In genomic region chr3:9915252-9916141, GRCh38 we compare ENCODE assay signal across 9 cellular contexts. TPM values are rescaled to one million over a fixed set of nuclear protein-coding genes. Genes with fewer than 3 reads are reported as not detected.
A peak's percentile ranks its signal among the peaks of the same experiment; 100 is the strongest.
DNase-seq lines count a peak whose midpoint lies in the region; ATAC-seq, FAIRE-seq and TF ChIP-seq lines count a peak whose summit lies in the region.
"Had no signal": no experiment of that assay in that cellular context is flagged by ENCODE, and none has a peak within 500 bp of the region (broad histone marks: within the 10 kb centered on the region; RNA-seq: fewer than 3 reads in every experiment).

No MANE protein-coding gene starts in this region.

- H3K79me2 ChIP-seq in keratinocyte (ENCODE audit: control insufficient read depth, insufficient read depth, low read length): no peaks in the 10 kb centered on the region

- H3K9ac ChIP-seq in keratinocyte (ENCODE audit: control insufficient read depth, extremely low read depth, insufficient read depth, low read length): peak overlapping the region; percentile 9

- FAIRE-seq in keratinocyte (lab: Jason Lieb, UNC): no peak

- 0 to 4% (median 1%) methylated on average over 12 to 99 of the region's 99 CpGs for WGBS in spleen, 5 donors

- no peaks in the 10 kb centered on the region for H3K27me3 ChIP-seq in keratinocyte (ENCODE audit: control insufficient read depth, extremely low read depth, insufficient read depth, low read length)
- H3K27me3 ChIP-seq in spleen (replicated peaks in 1 of 7): peaks cover 0 to 22% (median 0%) of the 10 kb centered on the region in 7 donors

- H3K36me3 Mint-ChIP-seq in central memory CD8-positive, alpha-beta T cell (ENCODE audit: insufficient read depth): peaks cover 2% of the 10 kb centered on the region

- DNase-seq in DMS79 treated with DMSO at 0.1 percent for 48 hours (lab: John Stamatoyannopoulos, UW): peak; percentile 19
- DNase-seq in RWPE1 (ENCODE audit: low spot score): no peak
- no peak for DNase-seq in central memory CD8-positive, alpha-beta T cell (ENCODE audit: low spot score in 2 of 2)
- no peak for DNase-seq in keratinocyte (ENCODE audit: low read depth, low spot score)
- peak; percentile 89 for DNase-seq in spleen
- DNase-seq in KG1 (lab: John Stamatoyannopoulos, UW): no peak

- TF ChIP-seq POLR2A in spleen (IDR thresholded peaks at IDR 0.05): no peak

- no peaks in the 10 kb centered on the region for H3K9me3 Mint-ChIP-seq in central memory CD8-positive, alpha-beta T cell

- no peak for TF ChIP-seq CTCF in RWPE1 (conservative IDR thresholded peaks at IDR 0.05; ENCODE audit: low read depth)
- peak in 1 of 3 experiments; percentile 13 for TF ChIP-seq CTCF in keratinocyte (optimal IDR thresholded peaks at IDR 0.05 in 1 of 3, IDR thresholded peaks at IDR 0.05 in 1 of 3, conservative IDR thresholded peaks at IDR 0.05 in 1 of 3; ENCODE audit: extremely low read depth in 1 of 3, insufficient read depth in 2 of 3, low read length in 3 of 3)
- peak in 5 of 11 experiments; percentile 21 to 50 (median 38) for TF ChIP-seq CTCF in spleen (IDR thresholded peaks at IDR 0.05 in 8 of 11, conservative IDR thresholded peaks at IDR 0.05 in 3 of 11)

- CTCF ChIA-PET in RWPE1 (lab: Yijun Ruan, JAX): no interaction called here

- POLR2A ChIA-PET in RWPE1 (lab: Yijun Ruan, JAX; ENCODE audit: low non-redundant PET): no interaction called here

- H3K4me3 Mint-ChIP-seq in central memory CD8-positive, alpha-beta T cell: peak overlapping the region; percentile 66

- dilution Hi-C loops in keratinocyte (cut with MboI; ENCODE audit: extremely low pct_ligation_motif_present, low sequenced_read_pairs): no loop called here

- H3K4me1 Mint-ChIP-seq in central memory CD8-positive, alpha-beta T cell: peaks cover 6% of the 10 kb centered on the region

- peak overlapping the region; percentile 91 for H3K27ac ChIP-seq in RWPE1
- no peak overlapping the region for H3K27ac ChIP-seq in keratinocyte (ENCODE audit: control insufficient read depth, insufficient read depth, low read length)
- peak overlapping the region; percentile 53 to 86 (median 80) for H3K27ac ChIP-seq in spleen

- peak overlapping the region; percentile 53 for H3K4me2 ChIP-seq in keratinocyte (ENCODE audit: control insufficient read depth, extremely low read depth, insufficient read depth, low read depth, low read length)

- H3K9me3 ChIP-seq in keratinocyte (ENCODE audit: control insufficient read depth, low read depth, low read length) (no peaks in the 10 kb centered on the region), spleen (no peaks in the 10 kb centered on the region)

- intact Hi-C loops in spleen (cut with DNase I; ENCODE audit: low total_unique reads): no loop called here

- ATAC-seq in HG02588 (IDR thresholded peaks at IDR 0.05; ENCODE audit: unreplicated experiment) (peak; percentile 51), HG03175 (IDR thresholded peaks at IDR 0.05; ENCODE audit: unreplicated experiment) (no peak)
- peak; percentile 21 for ATAC-seq in central memory CD8-positive, alpha-beta T cell (replicated peaks; ENCODE audit: extremely low read depth, poor library complexity, severe bottlenecking)

- peaks cover 43% of the 10 kb centered on the region for H3K4me1 ChIP-seq in keratinocyte (ENCODE audit: control insufficient read depth, extremely low read depth, insufficient read depth, low read length)
- H3K4me1 ChIP-seq in spleen: peaks cover 10 to 62% (median 38%) of the 10 kb centered on the region in 6 donors

- H3K4me3 ChIP-seq in keratinocyte (ENCODE audit: control insufficient read depth in 2 of 3, extremely low read depth in 1 of 3, insufficient read depth in 2 of 3, low read depth in 1 of 3, low read length in 3 of 3) (peak overlapping the region in 1 of 3 experiments; percentile 47), spleen (peak overlapping the region; percentile 47 to 84 (median 56))

- no peaks in the 10 kb centered on the region for H4K20me1 ChIP-seq in keratinocyte (ENCODE audit: control insufficient read depth, extremely low read depth, insufficient read depth, low read length)

- H3K27me3 Mint-ChIP-seq in central memory CD8-positive, alpha-beta T cell: peaks cover 9% of the 10 kb centered on the region

- H3K36me3 ChIP-seq in keratinocyte (ENCODE audit: control insufficient read depth in 2 of 2, extremely low read depth in 1 of 2, insufficient read depth in 2 of 2, low read length in 2 of 2) (peaks cover 10 to 11% of the 10 kb centered on the region in 2 experiments), spleen (peaks cover 0 to 4% (median 0%) of the 10 kb centered on the region in 6 donors)

- H2AFZ ChIP-seq in keratinocyte (ENCODE audit: control insufficient read depth, low read length): no peak overlapping the region

- H3K9me1 ChIP-seq in keratinocyte (ENCODE audit: control insufficient read depth, extremely low read depth, insufficient read depth, low read length): no peaks in the 10 kb centered on the region

- H3K27ac Mint-ChIP-seq in central memory CD8-positive, alpha-beta T cell (ENCODE audit: low read depth): no peak overlapping the region

RNA-seq across cellular contexts. Expression of gene IL17RC, which starts 1.4 kb away (rescaled TPM):
- polyA plus RNA-seq in keratinocyte: 6.3 to 12.7 TPM (median 7.4 TPM) in 3 replicates
- polyA plus RNA-seq in keratinocyte (2011; ENCODE audit: low read depth): 11.4 TPM
- 5.2 and 8.5 TPM in 2 replicates for polyA plus RNA-seq in keratinocyte (2011; cell fraction: cytosol; rRNA removed)
- 15.8 and 17.6 TPM in 2 replicates for polyA plus RNA-seq in keratinocyte (2011; cell fraction: nucleus; rRNA removed)
- polyA plus RNA-seq in keratinocyte (2012; ENCODE audit: low replicate concordance): 8.2 and 17.4 TPM in 2 replicates
- polyA minus RNA-seq in keratinocyte: 14.8 to 17.4 TPM (median 15.8 TPM) in 3 replicates
- polyA minus RNA-seq in keratinocyte (2011; cell fraction: cytosol; rRNA and poly(A)+ RNA removed): 18.6 TPM
- polyA minus RNA-seq in keratinocyte (2011; cell fraction: nucleus; rRNA and poly(A)+ RNA removed): 7.2 and 8.9 TPM in 2 replicates
- total RNA-seq in spleen: 10 to 100 TPM; 10.7 to 24.1 (median 19.7) TPM
- 10 to 100 TPM in 2 of 3 donors, 1 to 10 TPM in 1; 6.6 to 24.6 (median 12.6) TPM for polyA plus RNA-seq in spleen

RNA-seq across cellular contexts. Expression of gene IL17RE, which starts 12.8 kb away (rescaled TPM):
- polyA plus RNA-seq in keratinocyte (10.7 to 24.4 TPM (median 16.0 TPM) in 3 replicates), spleen (1 to 10 TPM in 1 of 3 donors, under 1 TPM in 2; 0.57 to 1.7 (median 0.64) TPM)
- polyA plus RNA-seq in keratinocyte (2011; ENCODE audit: low read depth): 3.9 TPM
- 4.9 and 5.0 TPM in 2 replicates for polyA plus RNA-seq in keratinocyte (2011; cell fraction: cytosol; rRNA removed)
- polyA plus RNA-seq in keratinocyte (2011; cell fraction: nucleus; rRNA removed): 33.2 and 37.8 TPM in 2 replicates
- polyA plus RNA-seq in keratinocyte (2012; ENCODE audit: low replicate concordance): 7.2 and 14.9 TPM in 2 replicates
- polyA minus RNA-seq in keratinocyte: 9.0 to 18.6 TPM (median 15.5 TPM) in 3 replicates
- polyA minus RNA-seq in keratinocyte (2011; cell fraction: cytosol; rRNA and poly(A)+ RNA removed): 5.4 TPM
- 10.0 and 16.3 TPM in 2 replicates for polyA minus RNA-seq in keratinocyte (2011; cell fraction: nucleus; rRNA and poly(A)+ RNA removed)
- total RNA-seq in spleen: 1 to 10 TPM; 1.0 to 5.1 (median 1.9) TPM

RNA-seq across cellular contexts. Expression of gene CRELD1, which starts 18.1 kb away (rescaled TPM):
- 11.2 to 19.2 TPM (median 17.1 TPM) in 3 replicates for polyA plus RNA-seq in keratinocyte
- 19.6 TPM for polyA plus RNA-seq in keratinocyte (2011; ENCODE audit: low read depth)
- 5.9 and 10.4 TPM in 2 replicates for polyA plus RNA-seq in keratinocyte (2011; cell fraction: cytosol; rRNA removed)
- 38.5 and 42.9 TPM in 2 replicates for polyA plus RNA-seq in keratinocyte (2011; cell fraction: nucleus; rRNA removed)
- polyA plus RNA-seq in keratinocyte (2012; ENCODE audit: low replicate concordance): 13.6 and 30.7 TPM in 2 replicates
- 6.8 to 29.0 TPM (median 8.4 TPM) in 3 replicates for polyA minus RNA-seq in keratinocyte
- 11.7 TPM for polyA minus RNA-seq in keratinocyte (2011; cell fraction: cytosol; rRNA and poly(A)+ RNA removed)
- polyA minus RNA-seq in keratinocyte (2011; cell fraction: nucleus; rRNA and poly(A)+ RNA removed): 7.0 and 11.8 TPM in 2 replicates
- total RNA-seq in spleen: 10 to 100 TPM; 17.7 to 40.3 (median 31.4) TPM
- 10 to 100 TPM; 20.6 to 40.9 (median 21.9) TPM for polyA plus RNA-seq in spleen

RNA-seq across cellular contexts. Expression of gene JAGN1, which starts 25.1 kb away (rescaled TPM):
- polyA plus RNA-seq in keratinocyte: 45.1 to 61.1 TPM (median 48.0 TPM) in 3 replicates
- polyA plus RNA-seq in keratinocyte (2011; ENCODE audit: low read depth): 3.1 TPM
- polyA plus RNA-seq in keratinocyte (2011; cell fraction: cytosol; rRNA removed): 34.2 and 48.7 TPM in 2 replicates
- 28.5 and 29.3 TPM in 2 replicates for polyA plus RNA-seq in keratinocyte (2011; cell fraction: nucleus; rRNA removed)
- 29.2 and 39.8 TPM in 2 replicates for polyA plus RNA-seq in keratinocyte (2012; ENCODE audit: low replicate concordance)
- polyA minus RNA-seq in keratinocyte: 40.4 to 53.0 TPM (median 46.5 TPM) in 3 replicates
- 26.5 TPM for polyA minus RNA-seq in keratinocyte (2011; cell fraction: cytosol; rRNA and poly(A)+ RNA removed)
- 8.2 and 16.0 TPM in 2 replicates for polyA minus RNA-seq in keratinocyte (2011; cell fraction: nucleus; rRNA and poly(A)+ RNA removed)
- total RNA-seq in spleen: 10 to 100 TPM; 17.1 to 41.3 (median 23.6) TPM
- 10 to 100 TPM; 22.0 to 33.4 (median 28.1) TPM for polyA plus RNA-seq in spleen

RNA-seq across cellular contexts. Expression of gene CIDEC, which starts 35.4 kb away (rescaled TPM):
- polyA plus RNA-seq in keratinocyte (not detected in 3 replicates), spleen (under 1 TPM in 2 of 3 donors, not detected in 1; 0.13 to 0.24 TPM)
- polyA plus RNA-seq in keratinocyte (2011; ENCODE audit: low read depth): not detected
- 0.08 TPM in 1 of 2 replicates, not detected in the other for polyA plus RNA-seq in keratinocyte (2011; cell fraction: cytosol; rRNA removed)
- not detected in 2 replicates for polyA plus RNA-seq in keratinocyte (2011; cell fraction: nucleus; rRNA removed)
- polyA plus RNA-seq in keratinocyte (2012; ENCODE audit: low replicate concordance): not detected in 2 replicates
- 0.30 TPM in 1 of 3 replicates, not detected in the others for polyA minus RNA-seq in keratinocyte
- not detected for polyA minus RNA-seq in keratinocyte (2011; cell fraction: cytosol; rRNA and poly(A)+ RNA removed)
- not detected in 2 replicates for polyA minus RNA-seq in keratinocyte (2011; cell fraction: nucleus; rRNA and poly(A)+ RNA removed)
- not detected for total RNA-seq in spleen
- total RNA-seq: activated CD8-positive, alpha-beta memory T cell treated with anti-CD3 and anti-CD28 coated beads for 36 hours had no signal

Comparison
In these comparisons a context has a peak if more than half of its experiments do, and no peak if none do; other contexts are left out.
1. DNase-seq: peak in DMS79 treated with DMSO at 0.1 percent for 48 hours (single experiment) and spleen (single experiment); none in RWPE1 (single experiment), central memory CD8-positive, alpha-beta T cell (0 of 2), keratinocyte (single experiment) and KG1 (single experiment).